Comparison of ENCODE assay signal across 1 cellular context in the genomic region with DNA sequence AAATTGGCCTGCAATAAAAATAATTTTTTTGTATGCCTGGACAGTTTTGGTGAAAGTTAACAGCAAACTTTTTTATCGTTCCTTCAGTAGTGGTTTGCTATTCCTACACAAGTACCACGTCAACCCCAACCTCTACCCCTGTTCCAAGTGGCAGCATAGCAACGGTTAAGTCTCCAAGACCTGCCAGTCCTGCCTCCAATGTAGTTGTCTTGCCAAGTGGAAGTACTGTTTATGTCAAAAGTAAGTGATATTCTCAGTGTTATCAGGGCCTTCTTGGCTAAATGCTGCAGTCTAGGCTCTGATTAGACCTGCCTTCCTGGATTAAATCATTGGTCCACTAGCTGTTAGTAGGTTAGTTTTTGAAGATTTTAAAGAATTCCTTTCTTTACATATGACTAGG.
TF ChIP-seq lines count a peak whose summit lies in the region.

No MANE protein-coding gene starts in this region.

TF ChIP-seq in WTC11, 78 proteins besides CTCF, POLR2A, EP300 and RAD21 (continued from another document):
- TF ChIP-seq, protein P1, sequence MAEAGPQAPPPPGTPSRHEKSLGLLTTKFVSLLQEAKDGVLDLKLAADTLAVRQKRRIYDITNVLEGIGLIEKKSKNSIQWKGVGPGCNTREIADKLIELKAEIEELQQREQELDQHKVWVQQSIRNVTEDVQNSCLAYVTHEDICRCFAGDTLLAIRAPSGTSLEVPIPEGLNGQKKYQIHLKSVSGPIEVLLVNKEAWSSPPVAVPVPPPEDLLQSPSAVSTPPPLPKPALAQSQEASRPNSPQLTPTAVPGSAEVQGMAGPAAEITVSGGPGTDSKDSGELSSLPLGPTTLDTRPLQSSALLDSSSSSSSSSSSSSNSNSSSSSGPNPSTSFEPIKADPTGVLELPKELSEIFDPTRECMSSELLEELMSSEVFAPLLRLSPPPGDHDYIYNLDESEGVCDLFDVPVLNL (CRISPR knock-in tag; IDR thresholded peaks at IDR 0.05; ENCODE audit: borderline replicate concordance, low read depth) = no peak
- TF ChIP-seq, protein P2, sequence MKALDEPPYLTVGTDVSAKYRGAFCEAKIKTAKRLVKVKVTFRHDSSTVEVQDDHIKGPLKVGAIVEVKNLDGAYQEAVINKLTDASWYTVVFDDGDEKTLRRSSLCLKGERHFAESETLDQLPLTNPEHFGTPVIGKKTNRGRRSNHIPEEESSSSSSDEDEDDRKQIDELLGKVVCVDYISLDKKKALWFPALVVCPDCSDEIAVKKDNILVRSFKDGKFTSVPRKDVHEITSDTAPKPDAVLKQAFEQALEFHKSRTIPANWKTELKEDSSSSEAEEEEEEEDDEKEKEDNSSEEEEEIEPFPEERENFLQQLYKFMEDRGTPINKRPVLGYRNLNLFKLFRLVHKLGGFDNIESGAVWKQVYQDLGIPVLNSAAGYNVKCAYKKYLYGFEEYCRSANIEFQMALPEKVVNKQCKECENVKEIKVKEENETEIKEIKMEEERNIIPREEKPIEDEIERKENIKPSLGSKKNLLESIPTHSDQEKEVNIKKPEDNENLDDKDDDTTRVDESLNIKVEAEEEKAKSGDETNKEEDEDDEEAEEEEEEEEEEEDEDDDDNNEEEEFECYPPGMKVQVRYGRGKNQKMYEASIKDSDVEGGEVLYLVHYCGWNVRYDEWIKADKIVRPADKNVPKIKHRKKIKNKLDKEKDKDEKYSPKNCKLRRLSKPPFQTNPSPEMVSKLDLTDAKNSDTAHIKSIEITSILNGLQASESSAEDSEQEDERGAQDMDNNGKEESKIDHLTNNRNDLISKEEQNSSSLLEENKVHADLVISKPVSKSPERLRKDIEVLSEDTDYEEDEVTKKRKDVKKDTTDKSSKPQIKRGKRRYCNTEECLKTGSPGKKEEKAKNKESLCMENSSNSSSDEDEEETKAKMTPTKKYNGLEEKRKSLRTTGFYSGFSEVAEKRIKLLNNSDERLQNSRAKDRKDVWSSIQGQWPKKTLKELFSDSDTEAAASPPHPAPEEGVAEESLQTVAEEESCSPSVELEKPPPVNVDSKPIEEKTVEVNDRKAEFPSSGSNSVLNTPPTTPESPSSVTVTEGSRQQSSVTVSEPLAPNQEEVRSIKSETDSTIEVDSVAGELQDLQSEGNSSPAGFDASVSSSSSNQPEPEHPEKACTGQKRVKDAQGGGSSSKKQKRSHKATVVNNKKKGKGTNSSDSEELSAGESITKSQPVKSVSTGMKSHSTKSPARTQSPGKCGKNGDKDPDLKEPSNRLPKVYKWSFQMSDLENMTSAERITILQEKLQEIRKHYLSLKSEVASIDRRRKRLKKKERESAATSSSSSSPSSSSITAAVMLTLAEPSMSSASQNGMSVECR (CRISPR knock-in tag; IDR thresholded peaks at IDR 0.05; ENCODE audit: borderline replicate concordance) = no peak
- TF ChIP-seq, protein P3, sequence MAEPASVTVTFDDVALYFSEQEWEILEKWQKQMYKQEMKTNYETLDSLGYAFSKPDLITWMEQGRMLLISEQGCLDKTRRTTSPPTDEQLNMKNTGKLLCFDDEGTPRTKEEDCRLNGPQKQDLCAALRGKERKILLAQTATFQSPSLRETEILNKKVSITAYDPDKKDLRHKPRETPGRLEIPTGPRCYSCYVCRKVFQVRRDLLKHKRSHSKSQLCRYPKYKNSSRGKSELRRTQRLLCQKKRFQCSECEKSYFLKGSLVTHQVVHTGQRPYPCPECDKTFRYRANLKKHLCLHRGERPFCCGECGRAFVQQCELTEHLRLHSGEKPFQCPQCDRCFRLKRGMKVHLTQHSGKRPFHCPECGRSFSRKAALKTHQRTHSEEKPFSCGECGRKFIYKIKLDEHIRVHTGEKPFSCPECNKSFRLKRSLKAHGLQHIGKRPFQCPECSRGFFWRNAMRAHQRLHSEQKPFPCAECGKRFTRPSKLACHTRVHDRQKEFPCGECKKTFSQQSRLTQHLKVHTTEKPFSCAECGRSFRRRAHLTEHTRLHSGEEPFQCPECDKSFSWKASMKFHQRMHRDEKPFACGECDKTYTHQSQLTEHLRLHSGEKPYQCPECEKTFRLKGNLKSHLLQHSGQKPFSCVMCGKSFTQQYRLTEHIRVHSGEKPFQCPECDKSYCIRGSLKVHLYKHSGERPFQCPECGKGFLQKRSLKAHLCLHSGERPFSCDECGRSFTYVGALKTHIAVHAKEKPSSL (CRISPR knock-in tag; conservative IDR thresholded peaks at IDR 0.05) = no peak
- TF ChIP-seq, protein P4, sequence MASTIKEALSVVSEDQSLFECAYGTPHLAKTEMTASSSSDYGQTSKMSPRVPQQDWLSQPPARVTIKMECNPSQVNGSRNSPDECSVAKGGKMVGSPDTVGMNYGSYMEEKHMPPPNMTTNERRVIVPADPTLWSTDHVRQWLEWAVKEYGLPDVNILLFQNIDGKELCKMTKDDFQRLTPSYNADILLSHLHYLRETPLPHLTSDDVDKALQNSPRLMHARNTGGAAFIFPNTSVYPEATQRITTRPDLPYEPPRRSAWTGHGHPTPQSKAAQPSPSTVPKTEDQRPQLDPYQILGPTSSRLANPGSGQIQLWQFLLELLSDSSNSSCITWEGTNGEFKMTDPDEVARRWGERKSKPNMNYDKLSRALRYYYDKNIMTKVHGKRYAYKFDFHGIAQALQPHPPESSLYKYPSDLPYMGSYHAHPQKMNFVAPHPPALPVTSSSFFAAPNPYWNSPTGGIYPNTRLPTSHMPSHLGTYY (CRISPR knock-in tag; IDR thresholded peaks at IDR 0.05) = no peak
- TF ChIP-seq, protein P5, sequence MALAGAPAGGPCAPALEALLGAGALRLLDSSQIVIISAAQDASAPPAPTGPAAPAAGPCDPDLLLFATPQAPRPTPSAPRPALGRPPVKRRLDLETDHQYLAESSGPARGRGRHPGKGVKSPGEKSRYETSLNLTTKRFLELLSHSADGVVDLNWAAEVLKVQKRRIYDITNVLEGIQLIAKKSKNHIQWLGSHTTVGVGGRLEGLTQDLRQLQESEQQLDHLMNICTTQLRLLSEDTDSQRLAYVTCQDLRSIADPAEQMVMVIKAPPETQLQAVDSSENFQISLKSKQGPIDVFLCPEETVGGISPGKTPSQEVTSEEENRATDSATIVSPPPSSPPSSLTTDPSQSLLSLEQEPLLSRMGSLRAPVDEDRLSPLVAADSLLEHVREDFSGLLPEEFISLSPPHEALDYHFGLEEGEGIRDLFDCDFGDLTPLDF (CRISPR knock-in tag; IDR thresholded peaks at IDR 0.05) = no peak
